In genomic region chr7:55437375-55437774, GRCh38 we compare ENCODE assay signal across 16 cellular contexts.
DNase-seq lines count a peak whose midpoint lies in the region; ATAC-seq and TF ChIP-seq lines count a peak whose summit lies in the region.
"Had no signal": no experiment of that assay in that cellular context is flagged by ENCODE, and none has a peak within 500 bp of the region (broad histone marks: within the 10 kb centered on the region; RNA-seq: fewer than 3 reads in every experiment).

No MANE protein-coding gene starts in this region.

- CTCF ChIA-PET in HEK293 (lab: Yijun Ruan, JAX), result interaction anchor here (0.7 kb wide), 1 partner anchor 154 kb away, joined by 5 read pairs; no protein-coding TSS in a partner anchor
- CTCF ChIA-PET in activated CD4-positive, alpha-beta memory T cell treated with anti-CD3 and anti-CD28 coated beads, Interleukin-2, amount 10 ng/mL, durations not matched to agents 7 days and 5 days (lab: Charles Lee), result no interaction called here

- H3K4me3 ChIP-seq in HEK293 (ENCODE audit: low read depth, low read length) (no peak overlapping the region), WERI-Rb-1 (ENCODE audit: low read depth, low read length) (no peak overlapping the region)
- H3K4me3 ChIP-seq: HAP-1 had no signal

- no peak for DNase-seq in activated CD4-positive, alpha-beta T cell treated with anti-CD3 and anti-CD28 coated beads, Interleukin-2, amount 10 ng/mL, durations not matched to agents 24 days and 14 days
- no peak for DNase-seq in activated CD4-positive, alpha-beta T cell treated with anti-CD3 and anti-CD28 coated beads for 4 hours
- DNase-seq in WERI-Rb-1, result no peak
- no peak for DNase-seq in activated CD4-positive, alpha-beta memory T cell treated with anti-CD3 and anti-CD28 coated beads, Interleukin-2, amount 10 ng/mL, durations not matched to agents 7 days and 5 days
- DNase-seq in NCI-H2029 treated with DMSO at 0.1 percent for 48 hours (lab: John Stamatoyannopoulos, UW), result no peak
- DNase-seq: Calu3, DMS 273 treated with DMSO at 0.1 percent for 48 hours, DMS79 treated with DMSO at 0.1 percent for 48 hours, GDM1, HFFc6 had no signal

- H3K9me3 ChIP-seq in HEK293 (ENCODE audit: control insufficient read depth, insufficient read depth, low read depth, low read length), result no peaks in the 10 kb centered on the region
- no peaks in the 10 kb centered on the region for H3K9me3 ChIP-seq in WERI-Rb-1 (ENCODE audit: severe bottlenecking)
- H3K9me3 ChIP-seq: HAP-1 had no signal

- no peaks in the 10 kb centered on the region for H3K36me3 Mint-ChIP-seq in activated CD4-positive, alpha-beta T cell treated with anti-CD3 and anti-CD28 coated beads, Interleukin-2, amount 10 ng/mL, durations not matched to agents 24 days and 14 days (ENCODE audit: low read depth)
- H3K36me3 Mint-ChIP-seq in activated CD4-positive, alpha-beta memory T cell treated with anti-CD3 and anti-CD28 coated beads, Interleukin-2, amount 10 ng/mL, durations not matched to agents 7 days and 5 days (ENCODE audit: low read depth), result no peaks in the 10 kb centered on the region
- H3K36me3 Mint-ChIP-seq: CD14-positive monocyte had no signal

- peaks cover 24% of the 10 kb centered on the region for H3K4me1 Mint-ChIP-seq in activated CD4-positive, alpha-beta T cell treated with anti-CD3 and anti-CD28 coated beads, Interleukin-2, amount 10 ng/mL, durations not matched to agents 24 days and 14 days
- H3K4me1 Mint-ChIP-seq in activated CD4-positive, alpha-beta memory T cell treated with anti-CD3 and anti-CD28 coated beads, Interleukin-2, amount 10 ng/mL, durations not matched to agents 7 days and 5 days, result no peaks in the 10 kb centered on the region
- H3K4me1 Mint-ChIP-seq: CD14-positive monocyte had no signal

- H3K36me3 ChIP-seq in HEK293 (ENCODE audit: control insufficient read depth in 2 of 2, insufficient read depth in 1 of 2, low read length in 2 of 2) (no peaks in the 10 kb centered on the region), WERI-Rb-1 (no peaks in the 10 kb centered on the region)
- H3K36me3 ChIP-seq: HAP-1 had no signal

- peak overlapping the region; percentile 38 for H3K27ac Mint-ChIP-seq in activated CD4-positive, alpha-beta T cell treated with anti-CD3 and anti-CD28 coated beads, Interleukin-2, amount 10 ng/mL, durations not matched to agents 24 days and 14 days
- no peak overlapping the region for H3K27ac Mint-ChIP-seq in activated CD4-positive, alpha-beta memory T cell treated with anti-CD3 and anti-CD28 coated beads, Interleukin-2, amount 10 ng/mL, durations not matched to agents 7 days and 5 days
- H3K27ac Mint-ChIP-seq: HFFc6 had no signal

- H3K9me3 Mint-ChIP-seq in activated CD4-positive, alpha-beta T cell treated with anti-CD3 and anti-CD28 coated beads, Interleukin-2, amount 10 ng/mL, durations not matched to agents 24 days and 14 days, result no peaks in the 10 kb centered on the region
- no peaks in the 10 kb centered on the region for H3K9me3 Mint-ChIP-seq in activated CD4-positive, alpha-beta memory T cell treated with anti-CD3 and anti-CD28 coated beads, Interleukin-2, amount 10 ng/mL, durations not matched to agents 7 days and 5 days
- H3K9me3 Mint-ChIP-seq: HFFc6 had no signal

- no peak for ATAC-seq in HG02571 (IDR thresholded peaks at IDR 0.05; ENCODE audit: unreplicated experiment)

- POLR2A ChIA-PET in HEK293 (lab: Yijun Ruan, JAX), result no interaction called here
- POLR2A ChIA-PET in activated CD4-positive, alpha-beta memory T cell treated with anti-CD3 and anti-CD28 coated beads, Interleukin-2, amount 10 ng/mL, durations not matched to agents 7 days and 5 days (lab: Charles Lee), result no interaction called here

- intact Hi-C loops in activated CD4-positive, alpha-beta T cell treated with anti-CD3 and anti-CD28 coated beads, Interleukin-2, amount 10 ng/mL, durations not matched to agents 24 days and 14 days (cut with micrococcal nuclease), result no loop called here

- no peaks in the 10 kb centered on the region for H3K27me3 Mint-ChIP-seq in activated CD4-positive, alpha-beta T cell treated with anti-CD3 and anti-CD28 coated beads, Interleukin-2, amount 10 ng/mL, durations not matched to agents 24 days and 14 days
- H3K27me3 Mint-ChIP-seq in activated CD4-positive, alpha-beta memory T cell treated with anti-CD3 and anti-CD28 coated beads, Interleukin-2, amount 10 ng/mL, durations not matched to agents 7 days and 5 days, result no peaks in the 10 kb centered on the region

- H3K27ac ChIP-seq in HEK293 (ENCODE audit: extremely low read depth, low read depth, low read length), result no peak overlapping the region
- peak overlapping the region; percentile 56 for H3K27ac ChIP-seq in WERI-Rb-1
- H3K27ac ChIP-seq: 22Rv1, HL-60 had no signal

- H3K4me3 Mint-ChIP-seq in activated CD4-positive, alpha-beta T cell treated with anti-CD3 and anti-CD28 coated beads, Interleukin-2, amount 10 ng/mL, durations not matched to agents 24 days and 14 days, result no peak overlapping the region
- no peak overlapping the region for H3K4me3 Mint-ChIP-seq in activated CD4-positive, alpha-beta memory T cell treated with anti-CD3 and anti-CD28 coated beads, Interleukin-2, amount 10 ng/mL, durations not matched to agents 7 days and 5 days
- H3K4me3 Mint-ChIP-seq: CD14-positive monocyte, HFFc6 had no signal

- no peaks in the 10 kb centered on the region for H3K27me3 ChIP-seq in WERI-Rb-1 (ENCODE audit: insufficient read depth, low read depth, severe bottlenecking)

- H3K4me1 ChIP-seq in HEK293 (ENCODE audit: control insufficient read depth, insufficient read depth, low read length), result no peaks in the 10 kb centered on the region
- H3K4me1 ChIP-seq: HAP-1 had no signal

- TF ChIP-seq CTCF in HEK293 (tag by site-specific recombination; IDR thresholded peaks at IDR 0.05) (no peak), WERI-Rb-1 (IDR thresholded peaks at IDR 0.05; ENCODE audit: low read depth, low read length) (no peak)

TF ChIP-seq in HEK293, 187 proteins besides CTCF, POLR2A, EP300 and RAD21:
- TF ChIP-seq ZSCAN4 (tag by site-specific recombination; IDR thresholded peaks at IDR 0.05), result no peak
- TF ChIP-seq, protein P1, sequence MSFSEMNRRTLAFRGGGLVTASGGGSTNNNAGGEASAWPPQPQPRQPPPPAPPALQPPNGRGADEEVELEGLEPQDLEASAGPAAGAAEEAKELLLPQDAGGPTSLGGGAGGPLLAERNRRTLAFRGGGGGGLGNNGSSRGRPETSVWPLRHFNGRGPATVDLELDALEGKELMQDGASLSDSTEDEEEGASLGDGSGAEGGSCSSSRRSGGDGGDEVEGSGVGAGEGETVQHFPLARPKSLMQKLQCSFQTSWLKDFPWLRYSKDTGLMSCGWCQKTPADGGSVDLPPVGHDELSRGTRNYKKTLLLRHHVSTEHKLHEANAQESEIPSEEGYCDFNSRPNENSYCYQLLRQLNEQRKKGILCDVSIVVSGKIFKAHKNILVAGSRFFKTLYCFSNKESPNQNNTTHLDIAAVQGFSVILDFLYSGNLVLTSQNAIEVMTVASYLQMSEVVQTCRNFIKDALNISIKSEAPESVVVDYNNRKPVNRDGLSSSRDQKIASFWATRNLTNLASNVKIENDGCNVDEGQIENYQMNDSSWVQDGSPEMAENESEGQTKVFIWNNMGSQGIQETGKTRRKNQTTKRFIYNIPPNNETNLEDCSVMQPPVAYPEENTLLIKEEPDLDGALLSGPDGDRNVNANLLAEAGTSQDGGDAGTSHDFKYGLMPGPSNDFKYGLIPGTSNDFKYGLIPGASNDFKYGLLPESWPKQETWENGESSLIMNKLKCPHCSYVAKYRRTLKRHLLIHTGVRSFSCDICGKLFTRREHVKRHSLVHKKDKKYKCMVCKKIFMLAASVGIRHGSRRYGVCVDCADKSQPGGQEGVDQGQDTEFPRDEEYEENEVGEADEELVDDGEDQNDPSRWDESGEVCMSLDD (tag by site-specific recombination; IDR thresholded peaks at IDR 0.05), result no peak
- TF ChIP-seq IKZF3 (tag by site-specific recombination; IDR thresholded peaks at IDR 0.05), result no peak
- no peak for TF ChIP-seq ZNF311 (tag by site-specific recombination; IDR thresholded peaks at IDR 0.05; ENCODE audit: borderline replicate concordance)
- no peak for TF ChIP-seq ZNF596 (tag by site-specific recombination; IDR thresholded peaks at IDR 0.05)
- no peak for TF ChIP-seq ZNF121 (tag by site-specific recombination; IDR thresholded peaks at IDR 0.05)
- peak; percentile 92 for TF ChIP-seq ZNF558 (tag by site-specific recombination; IDR thresholded peaks at IDR 0.05)
